ENCODE assay signal across 8 cellular contexts in the genomic region with DNA sequence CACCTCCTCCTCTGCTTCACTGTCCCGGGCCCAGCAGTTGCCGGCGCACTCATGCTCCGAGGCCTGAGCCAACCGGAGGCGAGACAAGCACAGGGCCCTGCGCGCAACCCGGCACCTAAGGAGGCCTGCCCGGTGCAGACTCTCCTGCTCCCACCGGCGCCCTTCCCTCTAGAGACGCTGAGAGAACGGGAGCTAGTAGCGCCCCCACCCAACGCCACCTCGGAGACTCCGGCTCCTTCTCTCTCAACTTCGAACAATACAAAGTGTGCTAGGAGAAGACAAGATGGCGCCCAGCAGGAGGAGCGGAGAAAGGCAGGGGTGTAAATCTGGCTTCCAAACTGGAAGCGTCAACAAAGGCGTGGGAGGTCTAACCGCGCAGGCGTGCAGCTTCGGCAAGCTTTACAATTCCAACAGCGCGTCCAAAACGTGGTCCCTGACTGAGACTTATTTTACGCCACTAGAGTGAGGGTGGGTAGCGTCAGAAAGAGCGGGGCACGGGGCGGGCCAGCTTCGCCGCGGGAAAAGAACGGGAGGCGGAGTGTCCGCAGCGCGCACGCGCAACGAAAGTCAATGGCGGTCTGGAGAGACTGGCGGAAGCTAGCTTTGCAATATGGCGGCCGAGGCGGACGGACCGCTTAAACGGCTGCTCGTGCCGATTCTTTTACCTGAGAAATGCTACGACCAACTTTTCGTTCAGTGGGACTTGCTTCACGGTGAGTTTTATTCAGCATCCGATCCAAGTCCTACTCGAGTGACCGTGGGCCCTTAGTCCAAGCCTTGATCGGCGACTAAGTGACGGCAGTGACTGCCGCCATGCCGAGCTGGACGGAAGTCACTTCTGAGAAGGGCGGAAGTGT. TPM values are rescaled to one million over a fixed set of nuclear protein-coding genes. Genes with fewer than 3 reads are reported as not detected.
DNase-seq lines count a peak whose midpoint lies in the region; ATAC-seq and TF ChIP-seq lines count a peak whose summit lies in the region.

Gene MPDU1, plus strand, starts transcription at position 600 of the 857 bp plus-strand sequence. Its CDS starts 11 bp downstream, at position 611.

- DNase-seq in AG10803 (ENCODE audit: low read depth) (peak; percentile 96), NCI-H524 (lab: John Stamatoyannopoulos, UW) (peak; percentile 74 to 83), choroid plexus epithelial cell (ENCODE audit: low read depth) (peak; percentile 98), kidney glomerular epithelial cell (lab: John Stamatoyannopoulos, UW) (peak; percentile 98)
- DNase-seq in activated CD4-positive, alpha-beta T cell treated with anti-CD3 and anti-CD28 coated beads for 36 hours: peak; percentile 98
- DNase-seq in stimulated activated CD4-positive, alpha-beta T cell treated with anti-CD3 and anti-CD28 coated beads, Interleukin-1b, Interleukin-23, amount 100 ng/mL, for 1 hour (ENCODE audit: low read depth in 2 of 2): peak; percentile 84

- no peaks in the 10 kb centered on the region for H3K27me3 Mint-ChIP-seq in activated CD4-positive, alpha-beta T cell treated with anti-CD3 and anti-CD28 coated beads for 36 hours

- peak within 1 kb of the TSS; percentile 82 for H3K4me3 Mint-ChIP-seq in activated CD4-positive, alpha-beta T cell treated with anti-CD3 and anti-CD28 coated beads for 36 hours

- CTCF ChIA-PET in activated CD4-positive, alpha-beta T cell treated with anti-CD3 and anti-CD28 coated beads for 36 hours (lab: Charles Lee): interaction anchor here (0.8 to 3.4 kb wide), 9 partner anchors 9 to 232 kb away, joined by 3 to 30 read pairs (median 7); partner anchors contain the start of genes FXR2, SENP3, TMEM102 and TP53

- intact Hi-C loops in activated CD4-positive, alpha-beta T cell treated with anti-CD3 and anti-CD28 coated beads for 36 hours (cut with DNase I, micrococcal nuclease): loop anchor here (1.0 to 5.0 kb wide), 12 partner anchors 11 to 349 kb away; partner anchors contain the start of genes FXR2 (in 2 of the 2), CNTROB (in 1 of the 2), NAA38 (in 1 of the 2) and POLR2A (in 1 of the 2)

- H3K4me3 ChIP-seq in AG10803 (ENCODE audit: low read length) (peak within 1 kb of the TSS; percentile 88), choroid plexus epithelial cell (ENCODE audit: low read depth, low read length) (peak within 1 kb of the TSS; percentile 96)

- ATAC-seq in GM19043 (IDR thresholded peaks at IDR 0.05; ENCODE audit: low read depth, unreplicated experiment) (peak; percentile 54), HG03378 (IDR thresholded peaks at IDR 0.05; ENCODE audit: unreplicated experiment) (peak; percentile 48)
- peak; percentile 77 for ATAC-seq in activated CD4-positive, alpha-beta T cell treated with anti-CD3 and anti-CD28 coated beads for 36 hours

- TF ChIP-seq CTCF in AG10803 (conservative IDR thresholded peaks at IDR 0.05; ENCODE audit: low read length) (no peak), choroid plexus epithelial cell (conservative IDR thresholded peaks at IDR 0.05; ENCODE audit: low read depth, low read length) (no peak)

- H3K36me3 Mint-ChIP-seq in activated CD4-positive, alpha-beta T cell treated with anti-CD3 and anti-CD28 coated beads for 36 hours (ENCODE audit: low read depth): peaks cover 43% of the 10 kb centered on the region

- no peaks in the 10 kb centered on the region for H3K9me3 Mint-ChIP-seq in activated CD4-positive, alpha-beta T cell treated with anti-CD3 and anti-CD28 coated beads for 36 hours (ENCODE audit: low read depth)

- H3K4me1 Mint-ChIP-seq in activated CD4-positive, alpha-beta T cell treated with anti-CD3 and anti-CD28 coated beads for 36 hours: peaks cover 56% of the 10 kb centered on the region

- H3K27ac Mint-ChIP-seq in activated CD4-positive, alpha-beta T cell treated with anti-CD3 and anti-CD28 coated beads for 36 hours: peak within 1 kb of the TSS; percentile 100

- POLR2A ChIA-PET in activated CD4-positive, alpha-beta T cell treated with anti-CD3 and anti-CD28 coated beads for 36 hours (lab: Charles Lee): interaction anchor here (0.5 to 3.0 kb wide), 15 partner anchors 8 to 420 kb away, joined by 3 to 43 read pairs (median 5); partner anchors contain the start of genes FXR2, POLR2A, TMEM102 and TP53

RNA-seq across cellular contexts. Expression of gene MPDU1, which starts in this region (rescaled TPM):
- total RNA-seq in activated CD4-positive, alpha-beta T cell treated with anti-CD3 and anti-CD28 coated beads for 36 hours: 10 to 100 TPM; 51.7 to 77.0 TPM

Comparison
In these comparisons a context has a peak if more than half of its experiments do, and no peak if none do; other contexts are left out.
1. Peak in every context shown above with its lines: DNase-seq, ATAC-seq and H3K4me3 ChIP-seq.